Comparison of ENCODE assay signal across 31 cellular contexts in the genomic region with DNA sequence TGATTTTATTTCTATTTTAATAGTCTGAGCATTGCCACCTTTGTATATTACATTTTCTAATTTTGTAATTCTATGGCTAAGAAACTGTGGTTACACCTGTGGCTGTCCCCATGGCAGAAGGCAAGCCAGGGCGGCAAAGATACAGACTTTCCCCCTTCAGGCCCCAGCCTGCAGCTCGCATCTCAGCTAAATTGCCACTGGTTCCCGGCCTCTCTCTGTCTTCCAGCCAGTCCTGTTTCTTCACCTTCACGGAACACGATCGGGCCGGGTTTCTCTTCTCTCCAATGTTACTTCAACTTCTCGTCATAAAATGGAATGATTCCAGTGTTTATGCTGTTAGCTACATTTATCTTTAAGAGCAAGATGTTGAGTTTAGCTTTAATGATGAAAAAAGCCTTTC.
"Had no signal": no experiment of that assay in that cellular context is flagged by ENCODE, and none has a peak within 500 bp of the region (broad histone marks: within the 10 kb centered on the region; RNA-seq: fewer than 3 reads in every experiment).

No MANE protein-coding gene starts in this region.

- ATAC-seq: activated CD8-positive, alpha-beta memory T cell treated with anti-CD3 and anti-CD28 coated beads, Interleukin-2, amount 10 ng/mL, durations not matched to agents 7 days and 5 days; activated naive CD8-positive, alpha-beta T cell treated with anti-CD3 and anti-CD28 coated beads, Interleukin-2, amount 50 U/mL, for 24 hours; activated T-cell treated with anti-CD3 and anti-CD28 coated beads, Interleukin-2, amount 50 U/mL, for 72 hours; activated T-helper 17 cell treated with anti-CD3 and anti-CD28 coated beads, Interleukin-2, amount 50 U/mL, for 72 hours; PC-3 had no signal

- H3K36me3 Mint-ChIP-seq: activated CD4-positive, alpha-beta memory T cell treated with anti-CD3 and anti-CD28 coated beads for 36 hours; activated CD8-positive, alpha-beta memory T cell treated with anti-CD3 and anti-CD28 coated beads, Interleukin-2, amount 10 ng/mL, durations not matched to agents 7 days and 5 days; activated naive CD8-positive, alpha-beta T cell; brain had no signal

- H3K4me1 Mint-ChIP-seq: activated T-helper 17 cell treated with anti-CD3 and anti-CD28 coated beads, Interleukin-2, amount 50 U/mL, for 72 hours had no signal

- H3K4me3 Mint-ChIP-seq: activated CD4-positive, alpha-beta memory T cell treated with anti-CD3 and anti-CD28 coated beads for 36 hours; activated CD4-positive, alpha-beta T cell treated with anti-CD3 and anti-CD28 coated beads, Interleukin-2, amount 10 ng/mL, durations not matched to agents 7 days and 5 days; activated CD8-positive, alpha-beta memory T cell treated with anti-CD3 and anti-CD28 coated beads, Interleukin-2, amount 10 ng/mL, durations not matched to agents 7 days and 5 days; activated naive CD4-positive, alpha-beta T cell treated with anti-CD3 and anti-CD28 coated beads for 36 hours; activated naive CD8-positive, alpha-beta T cell; activated naive CD8-positive, alpha-beta T cell treated with anti-CD3 and anti-CD28 coated beads, Interleukin-2, amount 50 U/mL, for 24 hours; activated T-cell treated with anti-CD3 and anti-CD28 coated beads, Interleukin-2, amount 50 U/mL, for 72 hours; activated T-helper 17 cell treated with anti-CD3 and anti-CD28 coated beads, Interleukin-2, amount 50 U/mL, for 72 hours; brain; T-helper 1 cell treated with Interleukin-12 subunit alpha and Interleukin-12 subunit beta and Interleukin-4 antibody, amounts not matched to agents 30 μg/mL and 1 μg/mL, for 36 hours; T-helper 2 cell treated with Interferon-gamma antibody and Interleukin-4, amounts not matched to agents 5 μg/mL and 100 μg/mL, for 36 hours had no signal

- DNase-seq: activated CD4-positive, alpha-beta memory T cell treated with anti-CD3 and anti-CD28 coated beads for 36 hours; activated CD4-positive, alpha-beta T cell treated with anti-CD3 and anti-CD28 coated beads, Interleukin-2, amount 10 ng/mL, durations not matched to agents 7 days and 5 days; activated CD8-positive, alpha-beta memory T cell treated with anti-CD3 and anti-CD28 coated beads, Interleukin-2, amount 10 ng/mL, durations not matched to agents 7 days and 5 days; activated gamma-delta T cell treated with Interleukin-2 at 50 U/mL for 16 hours; activated naive CD4-positive, alpha-beta T cell treated with anti-CD3 and anti-CD28 coated beads for 36 hours; activated naive CD8-positive, alpha-beta T cell treated with anti-CD3 and anti-CD28 coated beads, Interleukin-2, amount 50 U/mL, for 24 hours; activated T-cell treated with anti-CD3 and anti-CD28 coated beads, Interleukin-2, amount 50 U/mL, for 1 hour; activated T-cell treated with anti-CD3 and anti-CD28 coated beads, Interleukin-2, amount 50 U/mL, for 72 hours; anterior cingulate cortex; central memory CD4-positive, alpha-beta T cell; NCI-H1105; NCI-H1417 treated with DMSO at 0.1 percent for 48 hours; NCI-H187 treated with DMSO at 0.1 percent for 48 hours; NCI-H2081; NCI-H2171 treated with DMSO at 0.1 percent for 48 hours; NCI-H2227 treated with DMSO at 0.1 percent for 48 hours; NCI-H446; NCI-H510A treated with DMSO at 0.1 percent for 48 hours; NCI-H526 treated with DMSO at 0.1 percent for 48 hours; NCI-H82; NK-92 treated with Interleukin-12 subunit alpha and Interleukin-12 subunit beta, amount 100 ng/mL, for 24 hours; PC-3; Peyer's patch; RPMI8226; SHP77 treated with DMSO at 0.1 percent for 48 hours; SK-N-SH had no signal

- H3K9me3 Mint-ChIP-seq: activated CD4-positive, alpha-beta memory T cell treated with anti-CD3 and anti-CD28 coated beads for 36 hours; activated CD4-positive, alpha-beta T cell treated with anti-CD3 and anti-CD28 coated beads, Interleukin-2, amount 10 ng/mL, durations not matched to agents 7 days and 5 days; activated naive CD4-positive, alpha-beta T cell treated with anti-CD3 and anti-CD28 coated beads for 36 hours; activated naive CD8-positive, alpha-beta T cell treated with anti-CD3 and anti-CD28 coated beads, Interleukin-2, amount 50 U/mL, for 24 hours; activated T-cell treated with anti-CD3 and anti-CD28 coated beads, Interleukin-2, amount 50 U/mL, for 72 hours; activated T-helper 17 cell treated with anti-CD3 and anti-CD28 coated beads, Interleukin-2, amount 50 U/mL, for 72 hours; T-helper 1 cell treated with Interleukin-12 subunit alpha and Interleukin-12 subunit beta and Interleukin-4 antibody, amounts not matched to agents 30 μg/mL and 1 μg/mL, for 36 hours; T-helper 2 cell treated with Interferon-gamma antibody and Interleukin-4, amounts not matched to agents 5 μg/mL and 100 μg/mL, for 36 hours had no signal

- H3K27ac Mint-ChIP-seq: activated CD4-positive, alpha-beta memory T cell treated with anti-CD3 and anti-CD28 coated beads for 36 hours; activated CD4-positive, alpha-beta T cell treated with anti-CD3 and anti-CD28 coated beads, Interleukin-2, amount 10 ng/mL, durations not matched to agents 7 days and 5 days; activated CD8-positive, alpha-beta memory T cell treated with anti-CD3 and anti-CD28 coated beads, Interleukin-2, amount 10 ng/mL, durations not matched to agents 7 days and 5 days; activated naive CD4-positive, alpha-beta T cell treated with anti-CD3 and anti-CD28 coated beads for 36 hours; activated naive CD8-positive, alpha-beta T cell; activated naive CD8-positive, alpha-beta T cell treated with anti-CD3 and anti-CD28 coated beads, Interleukin-2, amount 50 U/mL, for 24 hours; activated T-cell treated with anti-CD3 and anti-CD28 coated beads, Interleukin-2, amount 50 U/mL, for 72 hours; activated T-helper 17 cell treated with anti-CD3 and anti-CD28 coated beads, Interleukin-2, amount 50 U/mL, for 72 hours; brain; T-helper 1 cell treated with Interleukin-12 subunit alpha and Interleukin-12 subunit beta and Interleukin-4 antibody, amounts not matched to agents 30 μg/mL and 1 μg/mL, for 36 hours; T-helper 2 cell treated with Interferon-gamma antibody and Interleukin-4, amounts not matched to agents 5 μg/mL and 100 μg/mL, for 36 hours had no signal
